ENCODE assay signal across 1 cellular context in genomic region chr19:1082928-1083816, GRCh38.
TF ChIP-seq lines count a peak whose summit lies in the region.

No MANE protein-coding gene starts in this region.

TF ChIP-seq in K562, 482 proteins besides CTCF, POLR2A, EP300 and RAD21 (continued from another document):
- TF ChIP-seq CHD7 (IDR thresholded peaks at IDR 0.05; ENCODE audit: low read depth, low read length) (no peak), SRSF7 (optimal IDR thresholded peaks at IDR 0.05; ENCODE audit: low read depth, low read length) (peak; percentile 62), E2F3 (CRISPR knock-in tag; IDR thresholded peaks at IDR 0.05) (no peak), CBFA2T3 (IDR thresholded peaks at IDR 0.05) (no peak), USF1 (CRISPR knock-in tag; IDR thresholded peaks at IDR 0.05) (no peak), ZNF124 (CRISPR knock-in tag; IDR thresholded peaks at IDR 0.05) (no peak), PHTF2 (CRISPR knock-in tag; IDR thresholded peaks at IDR 0.05) (no peak), ZNF766 (CRISPR knock-in tag; conservative IDR thresholded peaks at IDR 0.05) (no peak), FOXP4 (CRISPR knock-in tag; IDR thresholded peaks at IDR 0.05; ENCODE audit: borderline replicate concordance) (0 out of 2 replicates have a peak, but pooled peaks have one; percentile 55), MLX (CRISPR knock-in tag; conservative IDR thresholded peaks at IDR 0.05) (0 out of 4 replicates have a peak, but pooled peaks of 1 of the 2 experiments have one; percentile 52), TCF7 (IDR thresholded peaks at IDR 0.05; ENCODE audit: borderline replicate concordance) (no peak), RBFOX2 (IDR thresholded peaks at IDR 0.05; ENCODE audit: low read depth, low read length) (peak; percentile 45; the same call in 1 of the 2 replicates), NR4A1 (CRISPR knock-in tag; IDR thresholded peaks at IDR 0.05) (no peak), NR4A1 (tag; IDR thresholded peaks at IDR 0.05) (no peak), KDM2B (CRISPR knock-in tag; IDR thresholded peaks at IDR 0.05) (no peak), ARNT (IDR thresholded peaks at IDR 0.05) (no peak), ZNF77 (CRISPR knock-in tag; IDR thresholded peaks at IDR 0.05) (no peak), VEZF1 (CRISPR knock-in tag; IDR thresholded peaks at IDR 0.05) (no peak), RNF2 (IDR thresholded peaks at IDR 0.05) (no peak), SREBF1 (IDR thresholded peaks at IDR 0.05; ENCODE audit: borderline replicate concordance, low read depth, low read length) (no peak), ZNF583 (CRISPR knock-in tag; IDR thresholded peaks at IDR 0.05) (no peak), NFE2 (IDR thresholded peaks at IDR 0.05; ENCODE audit: low read depth) (no peak), HNRNPK (IDR thresholded peaks at IDR 0.05; ENCODE audit: low read depth, low read length, poor library complexity, severe bottlenecking) (no peak), POLR2G (IDR thresholded peaks at IDR 0.05; ENCODE audit: low read depth, low read length) (peak; percentile 71), CGGBP1 (CRISPR knock-in tag; IDR thresholded peaks at IDR 0.05) (no peak), TRIM25 (IDR thresholded peaks at IDR 0.05; ENCODE audit: borderline replicate concordance) (no peak), PCBP1 (IDR thresholded peaks at IDR 0.05; ENCODE audit: low read depth, low read length, poor library complexity, severe bottlenecking) (peak; percentile 29), ZNF217 (CRISPR knock-in tag; IDR thresholded peaks at IDR 0.05) (no peak), ZNF561 (CRISPR knock-in tag; conservative IDR thresholded peaks at IDR 0.05) (no peak), RFX7 (CRISPR knock-in tag; IDR thresholded peaks at IDR 0.05) (no peak), ZNF445 (CRISPR knock-in tag; IDR thresholded peaks at IDR 0.05; ENCODE audit: low read depth) (no peak), ZNF133 (CRISPR knock-in tag; IDR thresholded peaks at IDR 0.05) (no peak), SIN3A (IDR thresholded peaks at IDR 0.05; ENCODE audit: borderline replicate concordance in 2 of 2, control insufficient read depth in 1 of 2, low read depth in 2 of 2, low read length in 2 of 2) (no peak), U2AF1 (optimal IDR thresholded peaks at IDR 0.05; ENCODE audit: low read depth, low read length) (no peak), FIP1L1 (IDR thresholded peaks at IDR 0.05; ENCODE audit: low read depth, low read length, poor library complexity, severe bottlenecking) (peak; percentile 76), DPF2 (IDR thresholded peaks at IDR 0.05) (no peak), ZNF696 (CRISPR knock-in tag; conservative IDR thresholded peaks at IDR 0.05) (no peak)
